Comparison of ENCODE assay signal across 1 cellular context in genomic region chr6:154039231-154039842, GRCh38.
TF ChIP-seq lines count a peak whose summit lies in the region.

TSS of gene OPRM1 (plus strand) at chr6:154039240. CDS start at chr6:154039545, 305 bp downstream.

TF ChIP-seq in K562, 482 proteins besides CTCF, POLR2A, EP300 and RAD21 (continued from another document):
- TF ChIP-seq REST (CRISPR knock-in tag; IDR thresholded peaks at IDR 0.05; ENCODE audit: low read depth) (peak; percentile 91), MIER1 (IDR thresholded peaks at IDR 0.05; ENCODE audit: low read depth) (peak; percentile 61; the same call in 1 of the 2 replicates), SPI1 (IDR thresholded peaks at IDR 0.05; ENCODE audit: borderline replicate concordance, low read depth, low read length) (no peak)
TF ChIP-seq in K562: peak in this region for 5.
